ENCODE assay signal across 21 cellular contexts in genomic region chr5:90965110-90965676, GRCh38.
DNase-seq lines count a peak whose midpoint lies in the region; ATAC-seq, FAIRE-seq and TF ChIP-seq lines count a peak whose summit lies in the region.
"Had no signal": no experiment of that assay in that cellular context is flagged by ENCODE, and none has a peak within 500 bp of the region (broad histone marks: within the 10 kb centered on the region; RNA-seq: fewer than 3 reads in every experiment).

No MANE protein-coding gene starts in this region.

- FAIRE-seq in endothelial cell of umbilical vein (lab: Jason Lieb, UNC): no peak
- FAIRE-seq: A204.1, D721Med, G401.6, GM12892, GM18507 had no signal

- peak; percentile 15 for DNase-seq in T-helper 2 cell treated with Interferon-gamma antibody and Interleukin-4, amounts not matched to agents 5 μg/mL and 100 μg/mL, for 36 hours (ENCODE audit: low spot score)
- DNase-seq in activated naive CD8-positive, alpha-beta T cell treated with anti-CD3 and anti-CD28 coated beads, Interleukin-2, amount 50 U/mL, for 24 hours: no peak
- peak; percentile 47 for DNase-seq in endothelial cell of umbilical vein (ENCODE audit: low read depth, low spot score)
- no peak for DNase-seq in GM10248 (ENCODE audit: extremely low spot score)
- no peak for DNase-seq in NCI-H146 (lab: John Stamatoyannopoulos, UW)
- no peak for DNase-seq in NCI-H524 treated with DMSO at 0.1 percent for 48 hours (lab: John Stamatoyannopoulos, UW)
- DNase-seq: AML-193; Caco-2; CD4-positive, alpha-beta T cell; GOT3; H7; HFFc6; IMR-90 had no signal

- H3K27ac ChIP-seq in endothelial cell of umbilical vein (ENCODE audit: insufficient read depth, low read depth, low read length): no peak overlapping the region
- H3K27ac ChIP-seq: C4-2B, HL-60 had no signal

- H3K27me3 Mint-ChIP-seq in T-helper 2 cell treated with Interferon-gamma antibody and Interleukin-4, amounts not matched to agents 5 μg/mL and 100 μg/mL, for 36 hours (ENCODE audit: low read depth): peaks cover 3% of the 10 kb centered on the region
- H3K27me3 Mint-ChIP-seq in activated naive CD8-positive, alpha-beta T cell treated with anti-CD3 and anti-CD28 coated beads, Interleukin-2, amount 50 U/mL, for 24 hours: peaks cover 15% of the 10 kb centered on the region

- dilution Hi-C loops in endothelial cell of umbilical vein (cut with MboI; ENCODE audit: extremely low pct_ligation_motif_present, low sequenced_read_pairs): no loop called here

- H3K9me3 Mint-ChIP-seq in T-helper 2 cell treated with Interferon-gamma antibody and Interleukin-4, amounts not matched to agents 5 μg/mL and 100 μg/mL, for 36 hours: no peaks in the 10 kb centered on the region
- no peaks in the 10 kb centered on the region for H3K9me3 Mint-ChIP-seq in activated naive CD8-positive, alpha-beta T cell treated with anti-CD3 and anti-CD28 coated beads, Interleukin-2, amount 50 U/mL, for 24 hours
- H3K9me3 Mint-ChIP-seq: HFFc6 had no signal

- H3K27me3 ChIP-seq in endothelial cell of umbilical vein (ENCODE audit: control insufficient read depth in 2 of 2, insufficient read depth in 2 of 2, low read length in 2 of 2): no peaks in the 10 kb centered on the region

- no TSS peak for BruUV-seq in endothelial cell of umbilical vein (replicated peaks; lab: Mats Ljungman, UMichigan)

- intact Hi-C loops in endothelial cell of umbilical vein (cut with micrococcal nuclease): loop anchor here (10.0 kb wide), 1 partner anchor 440 kb away; the partner anchor contains the start of gene LYSMD3

- no peak overlapping the region for H2AFZ ChIP-seq in endothelial cell of umbilical vein (ENCODE audit: low read depth, low read length)

- no peak overlapping the region for H3K4me3 ChIP-seq in endothelial cell of umbilical vein (replicated peaks in 1 of 3; ENCODE audit: insufficient read depth in 1 of 3, low read depth in 1 of 3, low read length in 3 of 3)

- TF ChIP-seq POLR2A in endothelial cell of umbilical vein (IDR thresholded peaks at IDR 0.05; ENCODE audit: low read depth, low read length): no peak

- no peak overlapping the region for H3K27ac Mint-ChIP-seq in T-helper 2 cell treated with Interferon-gamma antibody and Interleukin-4, amounts not matched to agents 5 μg/mL and 100 μg/mL, for 36 hours
- peak overlapping the region; percentile 9 for H3K27ac Mint-ChIP-seq in activated naive CD8-positive, alpha-beta T cell treated with anti-CD3 and anti-CD28 coated beads, Interleukin-2, amount 50 U/mL, for 24 hours
- H3K27ac Mint-ChIP-seq: CD4-positive, alpha-beta T cell; HFFc6 had no signal

- no peaks in the 10 kb centered on the region for H3K9me1 ChIP-seq in endothelial cell of umbilical vein (replicated peaks; ENCODE audit: control insufficient read depth, extremely low read depth, insufficient read depth, low read length)

- POLR2A ChIA-PET in endothelial cell of umbilical vein (lab: Charles Lee): no interaction called here
- POLR2A ChIA-PET in GM10248 (lab: Yijun Ruan, JAX): no interaction called here

- peak; percentile 24 for ATAC-seq in activated naive CD8-positive, alpha-beta T cell treated with anti-CD3 and anti-CD28 coated beads, Interleukin-2, amount 50 U/mL, for 24 hours
- ATAC-seq: HCT116 had no signal

- no peak for TF ChIP-seq CTCF in endothelial cell of umbilical vein (IDR thresholded peaks at IDR 0.05; ENCODE audit: extremely low read depth in 1 of 2, insufficient read depth in 1 of 2, low read depth in 1 of 2, low read length in 2 of 2)
- TF ChIP-seq CTCF in GM10248 (IDR thresholded peaks at IDR 0.05; ENCODE audit: control extremely low read depth, extremely low read depth, low read depth, missing control alignments): no peak

- no peak overlapping the region for H3K4me2 ChIP-seq in endothelial cell of umbilical vein (ENCODE audit: insufficient read depth, low read length)

- H3K4me1 Mint-ChIP-seq in T-helper 2 cell treated with Interferon-gamma antibody and Interleukin-4, amounts not matched to agents 5 μg/mL and 100 μg/mL, for 36 hours (ENCODE audit: low read depth): peaks cover 29% of the 10 kb centered on the region
- H3K4me1 Mint-ChIP-seq in activated naive CD8-positive, alpha-beta T cell treated with anti-CD3 and anti-CD28 coated beads, Interleukin-2, amount 50 U/mL, for 24 hours: peaks cover 30% of the 10 kb centered on the region

- no peak overlapping the region for H3K4me3 Mint-ChIP-seq in T-helper 2 cell treated with Interferon-gamma antibody and Interleukin-4, amounts not matched to agents 5 μg/mL and 100 μg/mL, for 36 hours
- H3K4me3 Mint-ChIP-seq in activated naive CD8-positive, alpha-beta T cell treated with anti-CD3 and anti-CD28 coated beads, Interleukin-2, amount 50 U/mL, for 24 hours: no peak overlapping the region
- H3K4me3 Mint-ChIP-seq: CD4-positive, alpha-beta T cell; HFFc6 had no signal

- peaks cover 42% of the 10 kb centered on the region for H3K4me1 ChIP-seq in endothelial cell of umbilical vein (ENCODE audit: control insufficient read depth, extremely low read depth, insufficient read depth, low read length)
- H3K4me1 ChIP-seq: Caco-2 had no signal

- H3K9ac ChIP-seq in endothelial cell of umbilical vein (replicated peaks; ENCODE audit: extremely low read depth, insufficient read depth, low read length): no peak overlapping the region

- H3K9me3 ChIP-seq in endothelial cell of umbilical vein (replicated peaks; ENCODE audit: control insufficient read depth, insufficient read depth, low read length): no peaks in the 10 kb centered on the region

- no peaks in the 10 kb centered on the region for H3K36me3 ChIP-seq in endothelial cell of umbilical vein (ENCODE audit: control insufficient read depth in 2 of 2, extremely low read depth in 1 of 2, insufficient read depth in 2 of 2, low read length in 2 of 2)

- H3K36me3 Mint-ChIP-seq in T-helper 2 cell treated with Interferon-gamma antibody and Interleukin-4, amounts not matched to agents 5 μg/mL and 100 μg/mL, for 36 hours (ENCODE audit: low read depth): no peaks in the 10 kb centered on the region
- no peaks in the 10 kb centered on the region for H3K36me3 Mint-ChIP-seq in activated naive CD8-positive, alpha-beta T cell treated with anti-CD3 and anti-CD28 coated beads, Interleukin-2, amount 50 U/mL, for 24 hours (ENCODE audit: low read depth)

- H4K20me1 ChIP-seq in endothelial cell of umbilical vein (replicated peaks; ENCODE audit: control insufficient read depth, extremely low read depth, insufficient read depth, low read length): no peaks in the 10 kb centered on the region

- H3K79me2 ChIP-seq in endothelial cell of umbilical vein (ENCODE audit: control insufficient read depth, insufficient read depth, low read length): no peaks in the 10 kb centered on the region

- CTCF ChIA-PET in endothelial cell of umbilical vein (lab: Charles Lee): interaction anchor here (0.7 to 1.7 kb wide), 3 partner anchors 9 to 34 kb away, joined by 3 to 6 read pairs (median 6); no protein-coding TSS in a partner anchor
- CTCF ChIA-PET in GM10248 (lab: Yijun Ruan, JAX): interaction anchor here (1.1 to 2.3 kb wide), 2 partner anchors 17 to 33 kb away, joined by 3 to 6 read pairs; no protein-coding TSS in a partner anchor

TF ChIP-seq in endothelial cell of umbilical vein, 7 proteins besides CTCF, POLR2A, EP300 and RAD21:
- TF ChIP-seq EZH2 (IDR thresholded peaks at IDR 0.05; ENCODE audit: borderline replicate concordance, low read depth, low read length, severe bottlenecking): no peak
- no peak for TF ChIP-seq POLR2AphosphoS5 (IDR thresholded peaks at IDR 0.05; ENCODE audit: insufficient read depth, low read depth, low read length)
- TF ChIP-seq GATA2 (IDR thresholded peaks at IDR 0.05; ENCODE audit: insufficient read depth, insufficient read length, low read depth, low read length): peak; percentile 72
- no peak for TF ChIP-seq MYC (IDR thresholded peaks at IDR 0.05; ENCODE audit: low read depth, low read length)
- TF ChIP-seq MAX (IDR thresholded peaks at IDR 0.05; ENCODE audit: insufficient read depth, insufficient read length): no peak
- peak; percentile 61 for TF ChIP-seq FOS (IDR thresholded peaks at IDR 0.05; ENCODE audit: borderline replicate concordance, insufficient read depth, low read length)
- TF ChIP-seq JUN (IDR thresholded peaks at IDR 0.05; ENCODE audit: borderline replicate concordance, insufficient read depth, insufficient read length, low read depth): peak; percentile 13

Comparison
In these comparisons a context has a peak if more than half of its experiments do, and no peak if none do; other contexts are left out.
1. DNase-seq: peak in T-helper 2 cell treated with Interferon-gamma antibody and Interleukin-4, amounts not matched to agents 5 μg/mL and 100 μg/mL, for 36 hours (single experiment) and endothelial cell of umbilical vein (single experiment); none in activated naive CD8-positive, alpha-beta T cell treated with anti-CD3 and anti-CD28 coated beads, Interleukin-2, amount 50 U/mL, for 24 hours (single experiment), GM10248 (single experiment), NCI-H146 (single experiment) and NCI-H524 treated with DMSO at 0.1 percent for 48 hours (single experiment).